ENCODE assay signal across 8 cellular contexts in genomic region chr2:181678033-181678586, GRCh38.
DNase-seq lines count a peak whose midpoint lies in the region; ATAC-seq and TF ChIP-seq lines count a peak whose summit lies in the region.

No MANE protein-coding gene starts in this region.

- peaks cover 32% of the 10 kb centered on the region for H3K27me3 Mint-ChIP-seq in memory B cell

- no peak overlapping the region for H3K4me3 ChIP-seq in choroid plexus epithelial cell (ENCODE audit: low read depth, low read length)

- ATAC-seq in HG02678 (IDR thresholded peaks at IDR 0.05; ENCODE audit: unreplicated experiment): peak; percentile 73
- ATAC-seq in activated CD4-positive, CD25-positive, alpha-beta regulatory T cell treated with anti-CD3 and anti-CD28 coated beads, Interleukin-2, amount 50 U/mL, for 24 hours: peak; percentile 30 to 35
- peak; percentile 41 for ATAC-seq in memory B cell (ENCODE audit: low read depth)

- DNase-seq in AG20443 (ENCODE audit: low spot score) (peak; percentile 77), choroid plexus epithelial cell (ENCODE audit: low read depth) (peak; percentile 86), memory B cell (ENCODE audit: low spot score in 2 of 2) (peak in 1 of 2 donors; percentile 52), NCI-H146 treated with DMSO at 0.1 percent for 48 hours (lab: John Stamatoyannopoulos, UW; ENCODE audit: unreplicated experiment) (no peak), cortex of kidney (lab: John Stamatoyannopoulos, UW) (no peak)
- DNase-seq in stimulated activated naive CD4-positive, alpha-beta T cell (lab: John Stamatoyannopoulos, UW): peak in 5 of 6 experiments; percentile 10 to 59 (median 37)

- peaks cover 4% of the 10 kb centered on the region for H3K9me3 Mint-ChIP-seq in memory B cell

- peak overlapping the region; percentile 60 for H3K27ac Mint-ChIP-seq in memory B cell

- H3K36me3 Mint-ChIP-seq in memory B cell: peaks cover 7% of the 10 kb centered on the region

- TF ChIP-seq CTCF in choroid plexus epithelial cell (conservative IDR thresholded peaks at IDR 0.05; ENCODE audit: low read depth, low read length): no peak

- H3K4me3 Mint-ChIP-seq in memory B cell: no peak overlapping the region

- peaks cover 24% of the 10 kb centered on the region for H3K4me1 Mint-ChIP-seq in memory B cell

Comparison
In these comparisons a context has a peak if more than half of its experiments do, and no peak if none do; other contexts are left out.
1. DNase-seq: peak in AG20443 (single experiment), choroid plexus epithelial cell (single experiment) and stimulated activated naive CD4-positive, alpha-beta T cell (5 of 6); none in NCI-H146 treated with DMSO at 0.1 percent for 48 hours (single experiment) and cortex of kidney (single experiment).
2. Peak in every context shown above with its lines, with median percentiles within 50 percentile points of each other: ATAC-seq.